Comparison of ENCODE assay signal across 9 cellular contexts in genomic region chr19:12786149-12786870, GRCh38. TPM values are rescaled to one million over a fixed set of nuclear protein-coding genes. Genes with fewer than 3 reads are reported as not detected.
DNase-seq lines count a peak whose midpoint lies in the region; ATAC-seq, FAIRE-seq and TF ChIP-seq lines count a peak whose summit lies in the region.
"Had no signal": no experiment of that assay in that cellular context is flagged by ENCODE, and none has a peak within 500 bp of the region (broad histone marks: within the 10 kb centered on the region; RNA-seq: fewer than 3 reads in every experiment).

No MANE protein-coding gene starts in this region.

- peaks cover 33% of the 10 kb centered on the region for H3K4me1 ChIP-seq in rectal smooth muscle tissue (ENCODE audit: control insufficient read depth, insufficient read depth, low read length)

- H3K4me3 ChIP-seq in GM12865 (ENCODE audit: low read depth, low read length): peak overlapping the region; percentile 9; the same call in 1 of the 2 replicates
- H3K4me3 ChIP-seq in rectal smooth muscle tissue (ENCODE audit: low read length): no peak overlapping the region

- H3K27me3 ChIP-seq in rectal smooth muscle tissue (ENCODE audit: control insufficient read depth, insufficient read depth, low read length): no peaks in the 10 kb centered on the region

- no peaks in the 10 kb centered on the region for H3K36me3 ChIP-seq in rectal smooth muscle tissue (ENCODE audit: control insufficient read depth, insufficient read depth, low read length)

- H3K27me3 Mint-ChIP-seq in stimulated activated memory B cell treated with anti-CD40 and anti-IgM and Interleukin-4, amounts not matched to agents 10 μg/mL and 1 μg/mL and 100 μg/mL, for 72 hours: no peaks in the 10 kb centered on the region

- TF ChIP-seq POLR2A in Raji (IDR thresholded peaks at IDR 0.05; ENCODE audit: insufficient read depth, low read depth, low read length): peak; percentile 24; the same call in 1 of the 2 replicates

- DNase-seq in GM12865 (ENCODE audit: low read depth): peak; percentile 47
- peak; percentile 92 for DNase-seq in Right ventricle myocardium inferior (ENCODE audit: missing footprints)
- no peak for DNase-seq in D721Med (ENCODE audit: insufficient read length, low spot score)
- no peak for DNase-seq in NCI-H510A treated with DMSO at 0.1 percent for 48 hours (lab: John Stamatoyannopoulos, UW)

- no peak for ATAC-seq in Right ventricle myocardium inferior
- no peak for ATAC-seq in stimulated activated memory B cell treated with anti-CD40 and anti-IgM and Interleukin-4, amounts not matched to agents 10 μg/mL and 1 μg/mL and 100 μg/mL, for 72 hours
- no peak for ATAC-seq in HG03354 (IDR thresholded peaks at IDR 0.05; ENCODE audit: poor library complexity, severe bottlenecking, unreplicated experiment)

- H3K27ac Mint-ChIP-seq in stimulated activated memory B cell treated with anti-CD40 and anti-IgM and Interleukin-4, amounts not matched to agents 10 μg/mL and 1 μg/mL and 100 μg/mL, for 72 hours: no peak overlapping the region

- TF ChIP-seq CTCF in GM12865 (IDR thresholded peaks at IDR 0.05; ENCODE audit: insufficient read depth, low read depth, low read length, missing control alignments) (no peak), D721Med (IDR thresholded peaks at IDR 0.05; ENCODE audit: insufficient read depth, missing control alignments) (no peak)

- H3K27ac ChIP-seq in rectal smooth muscle tissue (ENCODE audit: low read depth, low read length): peak overlapping the region; percentile 72

- no peak overlapping the region for H3K4me3 Mint-ChIP-seq in stimulated activated memory B cell treated with anti-CD40 and anti-IgM and Interleukin-4, amounts not matched to agents 10 μg/mL and 1 μg/mL and 100 μg/mL, for 72 hours

- FAIRE-seq in D721Med (lab: Jason Lieb, UNC): no peak

- H3K36me3 Mint-ChIP-seq in stimulated activated memory B cell treated with anti-CD40 and anti-IgM and Interleukin-4, amounts not matched to agents 10 μg/mL and 1 μg/mL and 100 μg/mL, for 72 hours: no peaks in the 10 kb centered on the region

- H3K9me3 Mint-ChIP-seq in stimulated activated memory B cell treated with anti-CD40 and anti-IgM and Interleukin-4, amounts not matched to agents 10 μg/mL and 1 μg/mL and 100 μg/mL, for 72 hours: no peaks in the 10 kb centered on the region

- H3K9ac ChIP-seq in rectal smooth muscle tissue (ENCODE audit: low read length): no peak overlapping the region

- H3K4me1 Mint-ChIP-seq in stimulated activated memory B cell treated with anti-CD40 and anti-IgM and Interleukin-4, amounts not matched to agents 10 μg/mL and 1 μg/mL and 100 μg/mL, for 72 hours: peaks cover 36% of the 10 kb centered on the region

- intact Hi-C loops in Right ventricle myocardium inferior (cut with DNase I): no loop called here

RNA-seq across cellular contexts. Expression of gene JUNB, which starts 5.0 kb away (rescaled TPM):
- 25.0 TPM for total RNA-seq in Right ventricle myocardium inferior

RNA-seq across cellular contexts. Expression of gene HOOK2, which starts 11.0 kb away (rescaled TPM):
- 51.6 TPM for total RNA-seq in Right ventricle myocardium inferior

RNA-seq across cellular contexts. Expression of gene PRDX2, which starts 15.3 kb away (rescaled TPM):
- 692 TPM for total RNA-seq in Right ventricle myocardium inferior

RNA-seq across cellular contexts. Expression of gene THSD8, which starts 15.6 kb away (rescaled TPM):
- 1.7 TPM for total RNA-seq in Right ventricle myocardium inferior
- total RNA-seq: renal cortical epithelial cell had no signal

RNA-seq across cellular contexts. Expression of gene RNASEH2A, which starts 20.1 kb away (rescaled TPM):
- total RNA-seq in Right ventricle myocardium inferior: 6.3 TPM

Comparison
In these comparisons a context has a peak if more than half of its experiments do, and no peak if none do; other contexts are left out.
1. DNase-seq: peak in GM12865 (single experiment) and Right ventricle myocardium inferior (single experiment); none in D721Med (single experiment) and NCI-H510A treated with DMSO at 0.1 percent for 48 hours (single experiment).